Comparison of ENCODE assay signal across 34 cellular contexts in the genomic region with DNA sequence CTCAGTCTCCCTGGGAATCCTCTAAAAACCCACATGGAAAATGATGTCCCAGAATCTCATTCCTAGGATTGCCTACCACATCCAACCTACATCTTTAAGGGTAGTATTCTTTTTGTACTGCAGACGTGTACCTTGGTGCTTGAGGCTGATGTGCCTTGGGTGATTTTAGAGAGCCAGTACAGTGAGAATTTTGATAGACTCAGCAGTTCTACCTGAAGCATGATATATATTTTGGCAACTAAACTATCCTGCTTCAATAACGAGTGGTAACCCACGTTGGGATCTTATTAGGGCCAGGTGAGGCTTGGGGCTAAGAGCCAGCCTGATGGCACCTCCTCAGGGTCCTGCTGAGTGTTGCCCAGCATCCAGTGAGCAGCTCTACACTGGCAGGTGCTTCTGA.
"Had no signal": no experiment of that assay in that cellular context is flagged by ENCODE, and none has a peak within 500 bp of the region (broad histone marks: within the 10 kb centered on the region; RNA-seq: fewer than 3 reads in every experiment).

No MANE protein-coding gene starts in this region.

- H3K27ac ChIP-seq: adrenal gland, ascending aorta, body of pancreas, brain microvascular endothelial cell, breast epithelium had no signal

- H3K9me3 ChIP-seq: adrenal gland, ascending aorta, body of pancreas, breast epithelium had no signal

- H3K27me3 ChIP-seq: adrenal gland, ascending aorta, body of pancreas, brain microvascular endothelial cell, breast epithelium, cardiac muscle cell had no signal

- H3K36me3 ChIP-seq: adrenal gland, ascending aorta, brain microvascular endothelial cell, breast epithelium, cardiac muscle cell had no signal

- FAIRE-seq: astrocyte, bronchial epithelial cell had no signal

- ATAC-seq: activated naive CD4-positive, alpha-beta T cell treated with anti-CD3 and anti-CD28 coated beads, Interleukin-2, amount 50 U/mL, for 72 hours; activated naive CD8-positive, alpha-beta T cell treated with anti-CD3 and anti-CD28 coated beads, Interleukin-2, amount 50 U/mL, for 24 hours; activated T-cell treated with anti-CD3 and anti-CD28 coated beads, Interleukin-2, amount 50 U/mL, for 4 hours; activated T-cell treated with anti-CD3 and anti-CD28 coated beads, Interleukin-2, amount 50 U/mL, for 72 hours; activated T-helper 17 cell treated with anti-CD3 and anti-CD28 coated beads, Interleukin-2, amount 50 U/mL, for 72 hours; body of pancreas had no signal

- DNase-seq: activated effector memory CD4-positive, alpha-beta T cell treated with anti-CD3 and anti-CD28 coated beads, Interleukin-2, amount 50 U/mL, for 16 hours; activated effector memory CD4-positive, alpha-beta T cell treated with Interleukin-2 at 50 U/mL for 16 hours; activated gamma-delta T cell; activated gamma-delta T cell treated with Interleukin-2 at 50 U/mL for 16 hours; activated naive CD4-positive, alpha-beta T cell; activated naive CD4-positive, alpha-beta T cell treated with anti-CD3 and anti-CD28 coated beads for 36 hours; activated naive CD4-positive, alpha-beta T cell treated with anti-CD3 and anti-CD28 coated beads, Interleukin-2, amount 10 ng/mL, durations not matched to agents 7 days and 5 days; activated naive CD4-positive, alpha-beta T cell treated with anti-CD3 and anti-CD28 coated beads, Interleukin-2, amount 50 U/mL, for 16 hours; activated naive CD4-positive, alpha-beta T cell treated with Interleukin-2 at 50 U/mL for 16 hours; activated naive CD8-positive, alpha-beta T cell treated with anti-CD3 and anti-CD28 coated beads for 36 hours; activated naive CD8-positive, alpha-beta T cell treated with anti-CD3 and anti-CD28 coated beads, Interleukin-2, amount 10 ng/mL, durations not matched to agents 7 days and 5 days; activated naive CD8-positive, alpha-beta T cell treated with anti-CD3 and anti-CD28 coated beads, Interleukin-2, amount 50 U/mL, for 24 hours; activated T-cell treated with anti-CD3 and anti-CD28 coated beads, Interleukin-2, amount 50 U/mL, for 1 hour; activated T-cell treated with anti-CD3 and anti-CD28 coated beads, Interleukin-2, amount 50 U/mL, for 24 hours; activated T-cell treated with anti-CD3 and anti-CD28 coated beads, Interleukin-2, amount 50 U/mL, for 4 hours; activated T-cell treated with anti-CD3 and anti-CD28 coated beads, Interleukin-2, amount 50 U/mL, for 48 hours; activated T-cell treated with anti-CD3 and anti-CD28 coated beads, Interleukin-2, amount 50 U/mL, for 72 hours; adrenal gland; amniotic stem cell; amygdala; anterior cingulate cortex; aorta; body of pancreas; brain microvascular endothelial cell; caudate nucleus; central memory CD4-positive, alpha-beta T cell; cerebellar nuclear complex had no signal

- H3K4me1 ChIP-seq: adrenal gland, ascending aorta, body of pancreas, breast epithelium had no signal

- H3K4me3 ChIP-seq: adrenal gland, ascending aorta, body of pancreas, breast epithelium, cardiac muscle cell had no signal
